8 cellular contexts compared by ENCODE assay signal in the genomic region with DNA sequence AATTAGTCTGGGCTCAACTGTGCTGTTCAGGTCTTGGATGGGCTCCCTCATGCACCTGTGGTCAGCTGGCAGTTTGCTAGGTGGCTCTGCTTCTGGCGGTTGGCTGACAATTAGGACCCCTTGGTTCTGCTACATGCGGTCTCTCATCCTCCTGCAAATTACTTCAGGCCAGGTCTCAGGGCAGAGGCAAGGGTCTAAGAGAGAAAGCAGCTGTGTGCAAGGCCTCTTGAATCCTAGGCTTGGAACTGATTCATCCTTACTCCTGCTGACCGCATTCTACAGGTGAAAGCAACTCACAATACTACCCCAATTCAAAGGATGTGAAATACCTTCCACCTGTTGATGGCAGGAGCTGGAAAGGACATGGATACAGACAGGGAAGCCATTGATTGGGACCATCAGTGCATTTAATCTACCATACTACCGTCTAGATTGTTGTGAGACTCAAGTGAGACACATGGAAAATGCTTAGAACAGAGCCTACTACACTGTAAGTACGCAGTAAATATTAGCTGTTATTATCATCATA. TPM values are rescaled to one million over a fixed set of nuclear protein-coding genes. Genes with fewer than 3 reads are reported as not detected.
"Had no signal": no experiment of that assay in that cellular context is flagged by ENCODE, and none has a peak within 500 bp of the region (broad histone marks: within the 10 kb centered on the region; RNA-seq: fewer than 3 reads in every experiment).

No MANE protein-coding gene starts in this region.

- H3K9me3 ChIP-seq: HAP-1 had no signal

- ATAC-seq: HCT116 had no signal

- H3K27ac ChIP-seq: GM23248 had no signal

- DNase-seq: GM23248, GOT3, H7, IMR-90 had no signal

- H3K4me3 ChIP-seq: GM23248, HAP-1 had no signal

- H3K9ac ChIP-seq: GM23248 had no signal

- H3K36me3 ChIP-seq: HAP-1 had no signal

RNA-seq across cellular contexts. Expression of a gene that starts 19.1 kb away (rescaled TPM):
- total RNA-seq: GM23248, H4, HT-29, IMR-90 had no signal
- polyA plus RNA-seq: GM23248, IMR-90 had no signal
